In the genomic region with DNA sequence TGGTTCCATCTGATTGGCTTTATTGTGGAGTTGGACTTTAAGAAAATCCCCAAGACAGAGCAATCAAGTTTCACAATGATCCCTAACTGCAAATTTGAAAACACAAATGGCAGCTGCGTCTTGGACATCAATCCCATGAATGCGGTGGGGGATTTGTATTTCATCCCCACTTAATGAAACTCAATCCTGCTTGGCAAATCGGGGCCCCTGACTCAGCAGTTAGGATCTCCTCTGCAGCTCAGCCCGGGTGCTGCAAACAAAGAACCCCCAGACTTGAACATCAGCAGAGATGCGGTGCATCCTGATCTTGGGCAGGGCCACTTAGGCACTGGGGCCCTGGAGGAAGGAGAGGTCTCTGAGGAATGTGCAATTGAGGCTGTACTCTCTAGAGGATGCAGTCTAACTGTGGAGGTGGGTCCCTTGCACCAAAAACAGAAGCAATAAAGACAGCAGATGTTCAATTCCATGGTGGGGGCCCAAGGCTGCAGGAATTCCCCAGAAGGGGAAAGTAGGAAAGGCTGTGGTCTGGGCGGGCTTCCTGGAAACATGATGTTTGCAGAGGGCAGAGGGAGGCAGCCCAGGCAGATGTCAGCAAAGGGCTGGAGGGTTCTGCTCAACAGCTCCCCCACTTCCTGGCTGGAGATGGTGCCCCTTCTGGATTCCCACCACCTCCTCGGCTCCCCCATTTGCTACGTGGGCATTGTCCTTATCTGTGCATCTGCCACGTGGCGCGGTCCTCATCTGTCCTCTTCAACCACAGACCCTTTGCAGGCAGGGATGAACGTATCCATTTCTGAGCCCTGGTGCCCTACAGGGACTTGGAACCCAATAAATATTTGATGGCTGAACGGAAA, we compare ENCODE assay signal across 28 cellular contexts. TPM values are rescaled to one million over a fixed set of nuclear protein-coding genes. Genes with fewer than 3 reads are reported as not detected.
A peak's percentile ranks its signal among the peaks of the same experiment; 100 is the strongest.
DNase-seq lines count a peak whose midpoint lies in the region; ATAC-seq and TF ChIP-seq lines count a peak whose summit lies in the region.
"Had no signal": no experiment of that assay in that cellular context is flagged by ENCODE, and none has a peak within 500 bp of the region (broad histone marks: within the 10 kb centered on the region; RNA-seq: fewer than 3 reads in every experiment).

No MANE protein-coding gene starts in this region.

- ATAC-seq in heart left ventricle (no peak), GM18511 (IDR thresholded peaks at IDR 0.05; ENCODE audit: unreplicated experiment) (no peak)
- ATAC-seq: activated T-cell treated with anti-CD3 and anti-CD28 coated beads, Interleukin-2, amount 50 U/mL, for 4 hours; naive thymus-derived CD8-positive, alpha-beta T cell; Panc1 had no signal

- CTCF ChIA-PET in GM10248 (lab: Yijun Ruan, JAX), result no interaction called here

- H3K27ac ChIP-seq in right atrium auricular region, result no peak overlapping the region
- H3K27ac ChIP-seq in heart left ventricle, result no peak overlapping the region
- peak overlapping the region; percentile 55 for H3K27ac ChIP-seq in SJCRH30
- H3K27ac ChIP-seq: ovary had no signal

- no peak for TF ChIP-seq CTCF in right atrium auricular region (IDR thresholded peaks at IDR 0.05)
- no peak for TF ChIP-seq CTCF in heart left ventricle (IDR thresholded peaks at IDR 0.05)
- TF ChIP-seq CTCF in GM10248 (IDR thresholded peaks at IDR 0.05; ENCODE audit: control extremely low read depth, extremely low read depth, low read depth, missing control alignments), result no peak

- H3K36me3 ChIP-seq in right atrium auricular region (no peaks in the 10 kb centered on the region), heart left ventricle (no peaks in the 10 kb centered on the region), SJCRH30 (no peaks in the 10 kb centered on the region)
- H3K36me3 ChIP-seq: ovary had no signal

- intact Hi-C loops in heart left ventricle (cut with DNase I), result loop anchor here in 5 of 10 donors (5.0 to 10.0 kb wide), 6 partner anchors 110 to 603 kb away; a partner anchor contains a TSS

- 74 to 81% (median 76%) methylated on average over 13 of the region's 13 CpGs for WGBS in heart left ventricle, 4 donors

- POLR2A ChIA-PET in GM10248 (lab: Yijun Ruan, JAX), result no interaction called here

- H3K9me3 ChIP-seq in right atrium auricular region (no peaks in the 10 kb centered on the region), heart left ventricle (no peaks in the 10 kb centered on the region), SJCRH30 (replicated peaks) (no peaks in the 10 kb centered on the region)
- H3K9me3 ChIP-seq: ovary had no signal

- no peaks in the 10 kb centered on the region for H3K27me3 ChIP-seq in right atrium auricular region
- peaks cover 0 to 30% (median 8%) of the 10 kb centered on the region in 9 donors for H3K27me3 ChIP-seq in heart left ventricle
- H3K27me3 ChIP-seq in SJCRH30, result no peaks in the 10 kb centered on the region
- H3K27me3 ChIP-seq: ovary had no signal

- no peak for TF ChIP-seq POLR2A in heart left ventricle (IDR thresholded peaks at IDR 0.05)

- H3K4me1 ChIP-seq in right atrium auricular region (peaks cover 0 to 7% of the 10 kb centered on the region in 2 donors), heart left ventricle (peaks cover 0 to 6% (median 0%) of the 10 kb centered on the region in 12 donors), SJCRH30 (peaks cover 25% of the 10 kb centered on the region)

- H3K4me3 ChIP-seq in right atrium auricular region (no peak overlapping the region), heart left ventricle (no peak overlapping the region), SJCRH30 (peak overlapping the region; percentile 8)
- H3K4me3 ChIP-seq: ovary had no signal

- DNase-seq in right atrium auricular region (ENCODE audit: low spot score) (peak; percentile 42), heart left ventricle (no peak), SJCRH30 (peak; percentile 86 to 89), myocyte (ENCODE audit: low read depth) (peak; percentile 57), D341Med (ENCODE audit: low spot score) (no peak), GM10248 (ENCODE audit: extremely low spot score) (no peak)
- DNase-seq in stimulated activated naive CD4-positive, alpha-beta T cell treated with Interleukin-2 at 50 U/mL for 16 hours (lab: John Stamatoyannopoulos, UW), result no peak
- DNase-seq: activated B cell treated with CpG ODN at 0.5 μM for 24 hours; activated CD4-positive, alpha-beta T cell treated with anti-CD3 and anti-CD28 coated beads, Interleukin-2, amount 50 U/mL, for 1 hour; activated T-cell treated with anti-CD3 and anti-CD28 coated beads, Interleukin-2, amount 50 U/mL, for 4 hours; CD8-positive, alpha-beta memory T cell; effector CD4-positive, alpha-beta T cell; midbrain; naive thymus-derived CD8-positive, alpha-beta T cell; NCI-H510A treated with DMSO at 0.1 percent for 48 hours; ovary; SHP77; stimulated activated CD4-positive, alpha-beta T cell treated with anti-CD3 and anti-CD28 coated beads, Interleukin-2, amount 100 ng/mL, for 48 hours; substantia nigra; T-helper 9 cell had no signal

RNA-seq across cellular contexts. Expression of a gene that starts 8.6 kb away (rescaled TPM):
- total RNA-seq in right atrium auricular region, result not detected
- not detected for total RNA-seq in heart left ventricle
- not detected for polyA plus RNA-seq in heart left ventricle
- total RNA-seq in SJCRH30 (2014; rRNA removed; shearing (Covaris generic)), result not detected in 2 replicates
- total RNA-seq in myocyte, result not detected in 2 replicates
- polyA plus RNA-seq in myocyte (2012), result not detected
- total RNA-seq: A172; activated B cell treated with CpG ODN at 0.5 μM for 24 hours; activated T-cell treated with anti-CD3 and anti-CD28 coated beads, Interleukin-2, amount 50 U/mL, for 4 hours; CD8-positive, alpha-beta memory T cell; epithelial cell of proximal tubule; fibroblast of villous mesenchyme; kidney epithelial cell; naive thymus-derived CD8-positive, alpha-beta T cell; ovary; renal cortical epithelial cell had no signal
- polyA plus RNA-seq: CD8-positive, alpha-beta memory T cell; naive thymus-derived CD8-positive, alpha-beta T cell; ovary had no signal

RNA-seq across cellular contexts. Expression of a gene that starts 20.0 kb away (rescaled TPM):
- total RNA-seq in right atrium auricular region (not detected), heart left ventricle (not detected), myocyte (not detected in 2 replicates)
- not detected for polyA plus RNA-seq in heart left ventricle
- total RNA-seq in SJCRH30 (2014; rRNA removed; shearing (Covaris generic)), result not detected in 2 replicates
- polyA plus RNA-seq in myocyte (2012), result not detected
- total RNA-seq: A172; activated B cell treated with CpG ODN at 0.5 μM for 24 hours; activated T-cell treated with anti-CD3 and anti-CD28 coated beads, Interleukin-2, amount 50 U/mL, for 4 hours; CD8-positive, alpha-beta memory T cell; epithelial cell of proximal tubule; fibroblast of villous mesenchyme; kidney epithelial cell; lower leg skin; naive thymus-derived CD8-positive, alpha-beta T cell; renal cortical epithelial cell had no signal
- polyA plus RNA-seq: CD8-positive, alpha-beta memory T cell; naive thymus-derived CD8-positive, alpha-beta T cell; ovary had no signal

Comparison
In these comparisons a context has a peak if more than half of its experiments do, and no peak if none do; other contexts are left out.
1. DNase-seq: peak in right atrium auricular region (single experiment), SJCRH30 (2 of 2) and myocyte (single experiment); none in heart left ventricle (0 of 5), D341Med (single experiment), GM10248 (single experiment) and stimulated activated naive CD4-positive, alpha-beta T cell treated with Interleukin-2 at 50 U/mL for 16 hours (single experiment).